Comparison of ENCODE assay signal across 8 cellular contexts in genomic region chr14:89422181-89422951, GRCh38. TPM values are rescaled to one million over a fixed set of nuclear protein-coding genes. Genes with fewer than 3 reads are reported as not detected.
DNase-seq lines count a peak whose midpoint lies in the region; ATAC-seq and TF ChIP-seq lines count a peak whose summit lies in the region.
"Had no signal": no experiment of that assay in that cellular context is flagged by ENCODE, and none has a peak within 500 bp of the region (broad histone marks: within the 10 kb centered on the region; RNA-seq: fewer than 3 reads in every experiment).

No MANE protein-coding gene starts in this region.

- CTCF ChIA-PET in PC-3 (lab: Charles Lee), result no interaction called here

- POLR2A ChIA-PET in PC-3 (lab: Charles Lee; ENCODE audit: unreplicated experiment), result no interaction called here

- H3K27ac Mint-ChIP-seq in activated naive CD4-positive, alpha-beta T cell treated with anti-CD3 and anti-CD28 coated beads, Interleukin-2, amount 50 U/mL, for 72 hours, result peak overlapping the region; percentile 72 to 73

- no TSS peak for BruUV-seq in PC-3 (replicated peaks; lab: Mats Ljungman, UMichigan)

- no peak overlapping the region for H3K27ac ChIP-seq in PC-3 (ENCODE audit: low read length)
- peak overlapping the region; percentile 50 for H3K27ac ChIP-seq in mesodermal cell (ENCODE audit: low read depth, low read length, severe bottlenecking)

- no peaks in the 10 kb centered on the region for H4K20me1 ChIP-seq in PC-3 (ENCODE audit: low read length)

- H3K9me3 ChIP-seq in PC-3 (ENCODE audit: low read length) (no peaks in the 10 kb centered on the region), mesodermal cell (ENCODE audit: control insufficient read depth, low read length) (no peaks in the 10 kb centered on the region)

- no peak for ATAC-seq in PC-3
- peak; percentile 79 to 81 for ATAC-seq in activated naive CD4-positive, alpha-beta T cell treated with anti-CD3 and anti-CD28 coated beads, Interleukin-2, amount 50 U/mL, for 72 hours
- ATAC-seq in GM19397 (IDR thresholded peaks at IDR 0.05; ENCODE audit: unreplicated experiment), result no peak
- ATAC-seq in omental fat pad (ENCODE audit: low FRiP score), result no peak
- no peak for ATAC-seq in HG02642 (IDR thresholded peaks at IDR 0.05; ENCODE audit: poor library complexity, unreplicated experiment)

- TF ChIP-seq CTCF in PC-3 (conservative IDR thresholded peaks at IDR 0.05; ENCODE audit: low read depth, low read length), result no peak
- no peak for TF ChIP-seq CTCF in omental fat pad (IDR thresholded peaks at IDR 0.05)

- H3K9me3 Mint-ChIP-seq in activated naive CD4-positive, alpha-beta T cell treated with anti-CD3 and anti-CD28 coated beads, Interleukin-2, amount 50 U/mL, for 72 hours, result no peaks in the 10 kb centered on the region

- H3K27me3 ChIP-seq in PC-3 (ENCODE audit: low read length), result no peaks in the 10 kb centered on the region

- H3K79me2 ChIP-seq in PC-3 (ENCODE audit: low read length), result no peaks in the 10 kb centered on the region

- H3K9ac ChIP-seq in PC-3 (ENCODE audit: low read length), result no peak overlapping the region

- H3K4me2 ChIP-seq in PC-3 (ENCODE audit: low read length), result no peak overlapping the region

- H3K4me1 ChIP-seq in PC-3 (ENCODE audit: insufficient read depth, low read length), result peaks cover 38% of the 10 kb centered on the region
- H3K4me1 ChIP-seq in mesodermal cell (ENCODE audit: control insufficient read depth, insufficient read depth, low read length, poor library complexity, severe bottlenecking), result peaks cover 22% of the 10 kb centered on the region

- H3K9me2 ChIP-seq in PC-3 (replicated peaks; ENCODE audit: low read length), result no peaks in the 10 kb centered on the region

- no peaks in the 10 kb centered on the region for H3F3A ChIP-seq in PC-3 (ENCODE audit: low read length, unreplicated experiment)

- intact Hi-C loops in PC-3 (cut with micrococcal nuclease), result no loop called here

- DNase-seq in PC-3 (peak; percentile 36), omental fat pad (ENCODE audit: low spot score) (no peak)
- peak; percentile 46 to 71 for DNase-seq in activated naive CD4-positive, alpha-beta T cell treated with anti-CD3 and anti-CD28 coated beads, Interleukin-2, amount 50 U/mL, for 72 hours (ENCODE audit: low spot score in 2 of 2)
- DNase-seq in stimulated activated CD8-positive, alpha-beta memory T cell treated with anti-CD3 and anti-CD28 coated beads, Interleukin-4, amount 100 ng/mL, for 48 hours, result peak; percentile 80

- peaks cover 11 to 23% of the 10 kb centered on the region in 2 donors for H3K36me3 Mint-ChIP-seq in activated naive CD4-positive, alpha-beta T cell treated with anti-CD3 and anti-CD28 coated beads, Interleukin-2, amount 50 U/mL, for 72 hours

- no peak overlapping the region for H3K4me3 ChIP-seq in PC-3 (ENCODE audit: low read length)
- H3K4me3 ChIP-seq in mesodermal cell (ENCODE audit: extremely low read depth, insufficient read depth, low read length, poor library complexity, severe bottlenecking), result no peak overlapping the region
- H3K4me3 ChIP-seq: lung had no signal

- no peak overlapping the region for H2AFZ ChIP-seq in PC-3 (ENCODE audit: low read length)

- H3K36me3 ChIP-seq in PC-3 (ENCODE audit: low read depth, low read length), result no peaks in the 10 kb centered on the region
- H3K36me3 ChIP-seq in mesodermal cell (ENCODE audit: control insufficient read depth, insufficient read depth, low read length), result no peaks in the 10 kb centered on the region

- 85 to 93% methylated on average over 6 to 10 of the region's 11 CpGs for WGBS in mesodermal cell (ENCODE audit: insufficient coverage in 2 of 2), 2 experiments

RNA-seq across cellular contexts. Expression of gene FOXN3, which starts 5.3 kb away (rescaled TPM):
- total RNA-seq in PC-3 (2014; rRNA removed) (13.2 and 13.3 TPM in 2 replicates), omental fat pad (100 to 1,000 TPM in 3 of 4 donors, 10 to 100 TPM in 1; 91.7 to 207 (median 125) TPM)
- total RNA-seq in activated naive CD4-positive, alpha-beta T cell treated with anti-CD3 and anti-CD28 coated beads, Interleukin-2, amount 50 U/mL, for 72 hours, result 100 to 1,000 TPM in 1 of 2 donors, 10 to 100 TPM in 1; 75.3 to 104 TPM
- 43.1 TPM for polyA plus RNA-seq in mesodermal cell (2013, experiment 1 of 2)
- polyA plus RNA-seq in mesodermal cell (2013, experiment 2 of 2), result 34.7 TPM

Comparison
In these comparisons a context has a peak if more than half of its experiments do, and no peak if none do; other contexts are left out.
1. ATAC-seq: peak in activated naive CD4-positive, alpha-beta T cell treated with anti-CD3 and anti-CD28 coated beads, Interleukin-2, amount 50 U/mL, for 72 hours (2 of 2); none in PC-3 (single experiment), GM19397 (single experiment), omental fat pad (single experiment) and HG02642 (single experiment).